Comparison of ENCODE assay signal across 16 cellular contexts in genomic region chr2:136323935-136324334, GRCh38.
DNase-seq lines count a peak whose midpoint lies in the region; ATAC-seq, FAIRE-seq and TF ChIP-seq lines count a peak whose summit lies in the region.
"Had no signal": no experiment of that assay in that cellular context is flagged by ENCODE, and none has a peak within 500 bp of the region (broad histone marks: within the 10 kb centered on the region; RNA-seq: fewer than 3 reads in every experiment).

No MANE protein-coding gene starts in this region.

- peak overlapping the region; percentile 10 to 80 (median 38) for H3K4me3 Mint-ChIP-seq in CD4-positive, CD25-positive, alpha-beta regulatory T cell
- H3K4me3 Mint-ChIP-seq in activated CD8-positive, alpha-beta T cell treated with anti-CD3 and anti-CD28 coated beads for 36 hours, result no peak overlapping the region
- H3K4me3 Mint-ChIP-seq: type B pancreatic cell, WTC11 had no signal

- CTCF ChIA-PET in activated CD8-positive, alpha-beta T cell treated with anti-CD3 and anti-CD28 coated beads for 36 hours (lab: Charles Lee), result interaction anchor here (1.0 to 2.0 kb wide), 2 partner anchors 13 to 35 kb away, joined by 4 read pairs; no protein-coding TSS in a partner anchor

- no peak overlapping the region for H2BK5ac ChIP-seq in mesendoderm (ENCODE audit: low read length)

- no peaks in the 10 kb centered on the region for H3K9me3 ChIP-seq in CD4-positive, CD25-positive, alpha-beta regulatory T cell (ENCODE audit: control insufficient read depth in 2 of 2, low read length in 2 of 2)
- H3K9me3 ChIP-seq: mucosa of descending colon had no signal

- peak overlapping the region; percentile 75 for H3K4me3 ChIP-seq in CD4-positive, CD25-positive, alpha-beta regulatory T cell (ENCODE audit: low read depth, low read length)
- no peak overlapping the region for H3K4me3 ChIP-seq in mesendoderm (ENCODE audit: low read length)
- H3K4me3 ChIP-seq: mucosa of descending colon had no signal

- H3K79me1 ChIP-seq in mesendoderm (ENCODE audit: low read length), result no peaks in the 10 kb centered on the region

- H3K27me3 Mint-ChIP-seq in CD4-positive, CD25-positive, alpha-beta regulatory T cell, result peaks cover 4% of the 10 kb centered on the region
- H3K27me3 Mint-ChIP-seq in activated CD8-positive, alpha-beta T cell treated with anti-CD3 and anti-CD28 coated beads for 36 hours, result no peaks in the 10 kb centered on the region

- POLR2A ChIA-PET in activated CD8-positive, alpha-beta T cell treated with anti-CD3 and anti-CD28 coated beads for 36 hours (lab: Charles Lee), result no interaction called here

- peaks cover 31% of the 10 kb centered on the region for H3K4me1 ChIP-seq in CD4-positive, CD25-positive, alpha-beta regulatory T cell (ENCODE audit: control insufficient read depth, insufficient read depth, low read length, poor library complexity, severe bottlenecking)
- H3K4me1 ChIP-seq in mesendoderm (ENCODE audit: control insufficient read depth, low read depth, low read length), result peaks cover 15% of the 10 kb centered on the region

- H3K18ac ChIP-seq in mesendoderm (ENCODE audit: low read length), result peak overlapping the region; percentile 45

- H2BK120ac ChIP-seq in mesendoderm (ENCODE audit: low read depth, low read length), result no peak overlapping the region

- H3K23ac ChIP-seq in mesendoderm (ENCODE audit: low read length), result no peak overlapping the region

- no peaks in the 10 kb centered on the region for H3K36me3 Mint-ChIP-seq in CD4-positive, CD25-positive, alpha-beta regulatory T cell
- H3K36me3 Mint-ChIP-seq in activated CD8-positive, alpha-beta T cell treated with anti-CD3 and anti-CD28 coated beads for 36 hours (ENCODE audit: low read depth), result no peaks in the 10 kb centered on the region
- H3K36me3 Mint-ChIP-seq: type B pancreatic cell, WTC11 had no signal

- FAIRE-seq in GM12892 (lab: Jason Lieb, UNC), result peak; percentile 69

- no peak overlapping the region for H2BK15ac ChIP-seq in mesendoderm (replicated peaks; ENCODE audit: low read depth)

- peak in 1 of 3 donors; percentile 59 for DNase-seq in CD4-positive, CD25-positive, alpha-beta regulatory T cell
- DNase-seq in GM12892 (ENCODE audit: insufficient read length) (no peak), mesendoderm (no peak), Right ventricle myocardium superior (no peak)
- DNase-seq in activated CD8-positive, alpha-beta T cell treated with anti-CD3 and anti-CD28 coated beads for 36 hours, result no peak
- DNase-seq: C1 segment of cervical spinal cord, DMS79 treated with DMSO at 0.1 percent for 48 hours, foreskin melanocyte, KG1, left colon, mucosa of descending colon, NCI-H1417 treated with DMSO at 0.1 percent for 48 hours had no signal

- H3K27ac Mint-ChIP-seq in CD4-positive, CD25-positive, alpha-beta regulatory T cell, result peak overlapping the region; percentile 72 to 92 (median 81)
- peak overlapping the region; percentile 80 for H3K27ac Mint-ChIP-seq in activated CD8-positive, alpha-beta T cell treated with anti-CD3 and anti-CD28 coated beads for 36 hours
- H3K27ac Mint-ChIP-seq: type B pancreatic cell, WTC11 had no signal

- H4K8ac ChIP-seq in mesendoderm (ENCODE audit: low read depth, low read length), result no peak overlapping the region

- peaks cover 23 to 65% (median 49%) of the 10 kb centered on the region in 4 donors for H3K4me1 Mint-ChIP-seq in CD4-positive, CD25-positive, alpha-beta regulatory T cell
- H3K4me1 Mint-ChIP-seq in activated CD8-positive, alpha-beta T cell treated with anti-CD3 and anti-CD28 coated beads for 36 hours (ENCODE audit: low read depth), result peaks cover 78% of the 10 kb centered on the region

- no peak for TF ChIP-seq POLR2A in GM12892 (IDR thresholded peaks at IDR 0.05; ENCODE audit: low read depth, low read length)

- no peak overlapping the region for H4K5ac ChIP-seq in mesendoderm (ENCODE audit: low read length)

- intact Hi-C loops in activated CD8-positive, alpha-beta T cell treated with anti-CD3 and anti-CD28 coated beads for 36 hours (cut with micrococcal nuclease), result loop anchor here (5.0 to 10.0 kb wide), 2 partner anchors 89 to 272 kb away; no protein-coding TSS in a partner anchor
- intact Hi-C loops in Right ventricle myocardium superior (cut with DNase I), result no loop called here

- WGBS in mesendoderm (ENCODE audit: extremely low coverage, insufficient coverage, low lambda C conversion rate), result no CpG with 5 or more reads among the region's 7 CpGs

- no peak overlapping the region for H2AK5ac ChIP-seq in mesendoderm (ENCODE audit: low read length)

- no peaks in the 10 kb centered on the region for H3K36me3 ChIP-seq in CD4-positive, CD25-positive, alpha-beta regulatory T cell (ENCODE audit: control insufficient read depth, insufficient read depth, low read length)
- no peaks in the 10 kb centered on the region for H3K36me3 ChIP-seq in mesendoderm (ENCODE audit: control insufficient read depth, insufficient read depth, low read length)

- no peaks in the 10 kb centered on the region for H3K27me3 ChIP-seq in CD4-positive, CD25-positive, alpha-beta regulatory T cell (ENCODE audit: control insufficient read depth, insufficient read depth, low read length)
- H3K27me3 ChIP-seq in mesendoderm (ENCODE audit: insufficient read depth, low read length, poor library complexity), result no peaks in the 10 kb centered on the region

- H3K56ac ChIP-seq in mesendoderm (ENCODE audit: low read length), result peak overlapping the region; percentile 44

- TF ChIP-seq CTCF in activated CD8-positive, alpha-beta T cell treated with anti-CD3 and anti-CD28 coated beads for 36 hours (IDR thresholded peaks at IDR 0.05), result no peak

- no peak overlapping the region for H3K4me2 ChIP-seq in mesendoderm (ENCODE audit: low read length)

- no peak for ATAC-seq in CD4-positive, CD25-positive, alpha-beta regulatory T cell (ENCODE audit: low read depth in 2 of 2)
- no peak for ATAC-seq in activated CD8-positive, alpha-beta T cell treated with anti-CD3 and anti-CD28 coated beads for 36 hours
- ATAC-seq in GM18511 (IDR thresholded peaks at IDR 0.05; ENCODE audit: unreplicated experiment) (no peak), GM19395 (IDR thresholded peaks at IDR 0.05; ENCODE audit: unreplicated experiment) (no peak), Right ventricle myocardium superior (ENCODE audit: poor library complexity) (no peak)
- ATAC-seq: mucosa of descending colon had no signal

- H3K79me2 ChIP-seq in mesendoderm (ENCODE audit: control insufficient read depth, insufficient read depth, low read length), result no peaks in the 10 kb centered on the region

- H3K9me3 Mint-ChIP-seq in CD4-positive, CD25-positive, alpha-beta regulatory T cell, result no peaks in the 10 kb centered on the region
- peaks cover 4% of the 10 kb centered on the region for H3K9me3 Mint-ChIP-seq in activated CD8-positive, alpha-beta T cell treated with anti-CD3 and anti-CD28 coated beads for 36 hours

- H3K9ac ChIP-seq in mesendoderm (ENCODE audit: low read length), result no peak overlapping the region

- H3K27ac ChIP-seq in CD4-positive, CD25-positive, alpha-beta regulatory T cell (ENCODE audit: insufficient read depth, low read length, poor library complexity, severe bottlenecking), result no peak overlapping the region
- no peak overlapping the region for H3K27ac ChIP-seq in mesendoderm (ENCODE audit: low read depth, low read length)

- H3K4ac ChIP-seq in mesendoderm (ENCODE audit: low read depth, low read length), result peak overlapping the region; percentile 23
